Comparison of ENCODE assay signal across 8 cellular contexts in the genomic region with DNA sequence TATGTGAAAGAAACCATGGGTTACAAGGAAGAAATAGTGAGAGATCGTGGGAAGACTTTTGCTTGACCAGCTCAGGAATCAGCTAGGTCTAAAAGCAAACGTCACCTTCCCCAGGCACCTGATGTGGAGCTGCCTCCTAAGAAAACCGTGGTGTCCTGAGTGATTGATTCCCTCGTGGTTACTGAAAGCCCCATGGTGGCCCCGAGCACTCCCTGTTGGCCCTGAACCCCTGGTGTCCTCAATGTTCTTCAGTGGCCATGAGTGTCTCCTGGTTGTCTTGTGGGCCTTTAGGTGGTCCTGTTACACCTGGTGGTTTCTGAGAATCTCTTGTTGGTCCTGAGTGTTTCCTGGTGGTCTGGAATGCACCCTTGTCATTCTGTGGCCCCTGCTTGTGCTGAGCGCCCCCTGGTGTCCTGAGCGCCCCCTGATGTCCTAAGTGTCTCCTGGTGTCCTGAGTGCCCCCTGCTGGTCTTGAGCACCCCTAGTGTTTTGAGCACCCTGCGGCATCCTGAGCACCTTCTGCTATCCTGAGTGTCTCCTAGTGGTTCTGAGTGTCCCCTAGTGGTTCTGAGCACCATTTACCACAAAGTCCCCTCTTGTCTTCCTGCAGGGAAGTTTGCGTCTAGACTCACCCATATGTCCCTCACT.
A peak's percentile ranks its signal among the peaks of the same experiment; 100 is the strongest.
DNase-seq lines count a peak whose midpoint lies in the region; ATAC-seq and TF ChIP-seq lines count a peak whose summit lies in the region.

No MANE protein-coding gene starts in this region.

- peak; percentile 90 to 99 (median 99) for ATAC-seq in natural killer cell

- no peaks in the 10 kb centered on the region for H3K9me2 ChIP-seq in hepatocyte (replicated peaks; ENCODE audit: insufficient read depth)

- no peaks in the 10 kb centered on the region for H4K20me1 ChIP-seq in hepatocyte (ENCODE audit: insufficient read depth, poor library complexity, severe bottlenecking)

- DNase-seq in COLO668 (lab: John Stamatoyannopoulos, UW; ENCODE audit: unreplicated experiment) = peak; percentile 72
- no peak for DNase-seq in HFF-Myc (ENCODE audit: extremely low read depth, low read depth)
- DNase-seq in SK-N-MC (ENCODE audit: low read depth, low spot score) = peak; percentile 10
- peak; percentile 96 for DNase-seq in activated naive CD4-positive, alpha-beta T cell treated with anti-CD3 and anti-CD28 coated beads for 36 hours
- peak; percentile 76 for DNase-seq in natural killer cell
- no peak for DNase-seq in hepatocyte (ENCODE audit: low spot score)
- no peak for DNase-seq in superior temporal gyrus (ENCODE audit: extremely low spot score)
- DNase-seq in globus pallidus (ENCODE audit: low spot score) = no peak

- no peaks in the 10 kb centered on the region for H3K27me3 ChIP-seq in hepatocyte

- H3K9me3 ChIP-seq in SK-N-MC (ENCODE audit: low read depth, low read length) (no peaks in the 10 kb centered on the region), hepatocyte (ENCODE audit: low read depth) (peaks cover 10% of the 10 kb centered on the region)

- H3K4me2 ChIP-seq in hepatocyte = no peak overlapping the region

- TF ChIP-seq CTCF in HFF-Myc (IDR thresholded peaks at IDR 0.05; ENCODE audit: low read depth, low read length, missing control alignments) (peak; percentile 23), natural killer cell (IDR thresholded peaks at IDR 0.05) (peak; percentile 78), hepatocyte (IDR thresholded peaks at IDR 0.05; ENCODE audit: poor library complexity) (no peak)

- CTCF ChIA-PET in activated naive CD4-positive, alpha-beta T cell treated with anti-CD3 and anti-CD28 coated beads for 36 hours (lab: Charles Lee) = interaction anchor here (0.6 to 2.4 kb wide), 22 partner anchors 8 to 97 kb away, joined by 3 to 12 read pairs (median 5); no protein-coding TSS in a partner anchor

- no peaks in the 10 kb centered on the region for H3K4me1 ChIP-seq in hepatocyte (ENCODE audit: insufficient read depth)

- peaks cover 5% of the 10 kb centered on the region for H3K27me3 Mint-ChIP-seq in activated naive CD4-positive, alpha-beta T cell treated with anti-CD3 and anti-CD28 coated beads for 36 hours (ENCODE audit: low read depth)
- H3K27me3 Mint-ChIP-seq in natural killer cell (ENCODE audit: low read depth in 2 of 2) = peaks cover 13 to 48% of the 10 kb centered on the region in 2 donors

- H3K36me3 ChIP-seq in SK-N-MC (ENCODE audit: insufficient read depth, low read length) (no peaks in the 10 kb centered on the region), hepatocyte (replicated peaks; ENCODE audit: insufficient read depth, low read depth) (no peaks in the 10 kb centered on the region)

- H2AFZ ChIP-seq in hepatocyte = no peak overlapping the region

- H3K36me3 Mint-ChIP-seq in activated naive CD4-positive, alpha-beta T cell treated with anti-CD3 and anti-CD28 coated beads for 36 hours (ENCODE audit: low read depth) = no peaks in the 10 kb centered on the region
- no peaks in the 10 kb centered on the region for H3K36me3 Mint-ChIP-seq in natural killer cell

- 54% methylated on average over 9 of the region's 9 CpGs for WGBS in hepatocyte (ENCODE audit: low lambda C conversion rate, missing lambda C conversion rate)

- intact Hi-C loops in activated naive CD4-positive, alpha-beta T cell treated with anti-CD3 and anti-CD28 coated beads for 36 hours (cut with micrococcal nuclease) = loop anchor here (1.0 to 2.0 kb wide), 5 partner anchors 34 to 99 kb away; no protein-coding TSS in a partner anchor
- intact Hi-C loops in natural killer cell (cut with micrococcal nuclease) = loop anchor here (10.0 kb wide), 1 partner anchor 360 kb away; no protein-coding TSS in a partner anchor

- H3K27ac ChIP-seq in SK-N-MC = no peak overlapping the region
- H3K27ac ChIP-seq in hepatocyte = no peak overlapping the region

- no peak overlapping the region for H3K4me3 Mint-ChIP-seq in activated naive CD4-positive, alpha-beta T cell treated with anti-CD3 and anti-CD28 coated beads for 36 hours
- H3K4me3 Mint-ChIP-seq in natural killer cell = no peak overlapping the region

- H3K4me1 Mint-ChIP-seq in activated naive CD4-positive, alpha-beta T cell treated with anti-CD3 and anti-CD28 coated beads for 36 hours (ENCODE audit: low read depth) = peaks cover 14% of the 10 kb centered on the region
- H3K4me1 Mint-ChIP-seq in natural killer cell = peaks cover 0 to 6% of the 10 kb centered on the region in 2 donors

- H3K9ac ChIP-seq in SK-N-MC (ENCODE audit: insufficient read length) = no peak overlapping the region

- no peaks in the 10 kb centered on the region for H3K79me2 ChIP-seq in hepatocyte

- H3K4me3 ChIP-seq in HFF-Myc (replicated peaks; ENCODE audit: low read depth, low read length) (no peak overlapping the region), SK-N-MC (no peak overlapping the region), hepatocyte (no peak overlapping the region)

- no peaks in the 10 kb centered on the region for H3K9me3 Mint-ChIP-seq in activated naive CD4-positive, alpha-beta T cell treated with anti-CD3 and anti-CD28 coated beads for 36 hours
- no peaks in the 10 kb centered on the region for H3K9me3 Mint-ChIP-seq in natural killer cell

- peak overlapping the region; percentile 81 for H3K27ac Mint-ChIP-seq in activated naive CD4-positive, alpha-beta T cell treated with anti-CD3 and anti-CD28 coated beads for 36 hours
- H3K27ac Mint-ChIP-seq in natural killer cell = no peak overlapping the region

Comparison
In these comparisons a context has a peak if more than half of its experiments do, and no peak if none do; other contexts are left out.
1. DNase-seq: peak in COLO668 (single experiment), SK-N-MC (single experiment), activated naive CD4-positive, alpha-beta T cell treated with anti-CD3 and anti-CD28 coated beads for 36 hours (single experiment) and natural killer cell (single experiment); none in HFF-Myc (single experiment), hepatocyte (single experiment), superior temporal gyrus (single experiment) and globus pallidus (single experiment).